Comparison of ENCODE assay signal across 1 cellular context in the genomic region with DNA sequence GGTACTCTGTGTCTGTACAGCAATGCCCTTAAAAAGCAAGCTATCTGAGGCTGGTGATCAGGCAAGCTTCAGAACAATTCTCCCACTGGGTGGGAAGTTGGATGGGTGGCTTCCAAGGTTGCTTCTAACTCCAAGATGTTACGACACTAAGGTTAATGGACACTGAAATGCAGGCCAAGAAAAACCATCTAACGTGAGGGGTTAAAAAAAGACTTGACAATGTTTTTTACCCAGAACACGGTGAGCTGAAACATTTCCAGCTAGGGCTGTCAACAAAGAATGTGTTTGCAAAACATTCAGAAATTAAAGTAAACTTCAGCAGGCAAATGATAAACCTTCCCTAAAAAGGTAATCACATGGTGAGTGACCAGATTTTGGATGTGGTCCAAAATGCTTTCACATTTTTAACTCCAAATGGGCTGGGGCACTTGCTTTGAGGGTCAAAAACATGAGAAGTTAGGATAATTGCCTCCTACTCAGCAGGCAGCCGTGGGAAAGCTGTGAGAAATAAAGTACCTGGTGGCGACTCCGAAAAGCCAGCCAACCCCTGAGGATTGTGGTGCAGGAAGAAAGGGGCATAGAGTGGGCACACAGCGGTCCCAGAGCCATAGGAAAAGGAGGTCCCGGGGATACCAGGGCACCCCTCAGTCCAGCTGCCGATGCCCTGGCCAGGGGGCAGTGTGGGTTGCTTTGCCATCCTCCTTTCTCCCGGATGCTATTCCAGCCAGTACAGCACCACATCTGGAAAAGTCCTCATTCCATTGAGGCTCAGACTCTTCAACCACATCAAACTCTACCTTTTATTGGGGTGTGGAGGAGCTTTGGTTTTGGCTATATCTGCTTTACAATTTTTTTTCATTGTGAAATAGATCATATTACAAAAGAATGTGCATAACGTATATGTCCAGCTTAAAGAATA.
TF ChIP-seq lines count a peak whose summit lies in the region.

No MANE protein-coding gene starts in this region.

TF ChIP-seq in HEK293, 187 proteins besides CTCF, POLR2A, EP300 and RAD21 (continued from another document):
- TF ChIP-seq ZNF521 (tag by site-specific recombination; IDR thresholded peaks at IDR 0.05) (no peak), ZNF37A (tag by site-specific recombination; IDR thresholded peaks at IDR 0.05) (no peak), ZNF404 (tag by site-specific recombination; IDR thresholded peaks at IDR 0.05) (no peak), KLF7 (tag by site-specific recombination; IDR thresholded peaks at IDR 0.05; ENCODE audit: borderline replicate concordance) (no peak), IKZF3 (tag by site-specific recombination; IDR thresholded peaks at IDR 0.05) (0 out of 2 replicates have a peak, but pooled peaks have one; percentile 19), SALL2 (tag by site-specific recombination; IDR thresholded peaks at IDR 0.05; ENCODE audit: borderline replicate concordance) (no peak), ZFHX2 (tag by site-specific recombination; conservative IDR thresholded peaks at IDR 0.05) (no peak), ZNF266 (tag by site-specific recombination; IDR thresholded peaks at IDR 0.05; ENCODE audit: low read depth) (no peak), FEZF1 (tag by site-specific recombination; IDR thresholded peaks at IDR 0.05) (peak; percentile 33; the same call in 1 of the 2 replicates), TRIM28 (IDR thresholded peaks at IDR 0.05; ENCODE audit: borderline replicate concordance, low read length) (no peak), YY1 (tag by site-specific recombination; IDR thresholded peaks at IDR 0.05) (no peak), ZNF837 (tag by site-specific recombination; IDR thresholded peaks at IDR 0.05) (no peak), ZNF132 (tag by site-specific recombination; IDR thresholded peaks at IDR 0.05; ENCODE audit: borderline replicate concordance) (no peak), ZNF768 (tag by site-specific recombination; IDR thresholded peaks at IDR 0.05) (no peak), TCF7L2 (IDR thresholded peaks at IDR 0.05; ENCODE audit: borderline replicate concordance, low read depth, low read length) (no peak), ZNF311 (tag by site-specific recombination; IDR thresholded peaks at IDR 0.05; ENCODE audit: borderline replicate concordance) (no peak), RBAK (tag by site-specific recombination; IDR thresholded peaks at IDR 0.05) (no peak), ZNF138 (tag by site-specific recombination; IDR thresholded peaks at IDR 0.05; ENCODE audit: borderline replicate concordance) (no peak), ZNF623 (tag by site-specific recombination; IDR thresholded peaks at IDR 0.05) (peak; percentile 24; the same call in 1 of the 2 replicates), ZNF626 (tag by site-specific recombination; IDR thresholded peaks at IDR 0.05) (no peak), ZNF624 (tag by site-specific recombination; IDR thresholded peaks at IDR 0.05) (no peak), ZBTB48 (tag by site-specific recombination; IDR thresholded peaks at IDR 0.05) (no peak), ZNF394 (tag by site-specific recombination; IDR thresholded peaks at IDR 0.05; ENCODE audit: borderline replicate concordance) (no peak), ZNF610 (tag by site-specific recombination; IDR thresholded peaks at IDR 0.05; ENCODE audit: borderline replicate concordance) (no peak), ZBTB1 (tag by site-specific recombination; IDR thresholded peaks at IDR 0.05) (no peak), ZNF341 (tag by site-specific recombination; IDR thresholded peaks at IDR 0.05; ENCODE audit: low read depth) (no peak), HOXA7 (CRISPR knock-in tag; IDR thresholded peaks at IDR 0.05; ENCODE audit: borderline replicate concordance) (no peak), ZNF677 (tag by site-specific recombination; IDR thresholded peaks at IDR 0.05) (no peak), ZNF350 (tag by site-specific recombination; IDR thresholded peaks at IDR 0.05) (no peak), ZNF544 (tag by site-specific recombination; IDR thresholded peaks at IDR 0.05) (no peak), ZNF2 (tag by site-specific recombination; IDR thresholded peaks at IDR 0.05) (no peak)
- TF ChIP-seq, protein P1, sequence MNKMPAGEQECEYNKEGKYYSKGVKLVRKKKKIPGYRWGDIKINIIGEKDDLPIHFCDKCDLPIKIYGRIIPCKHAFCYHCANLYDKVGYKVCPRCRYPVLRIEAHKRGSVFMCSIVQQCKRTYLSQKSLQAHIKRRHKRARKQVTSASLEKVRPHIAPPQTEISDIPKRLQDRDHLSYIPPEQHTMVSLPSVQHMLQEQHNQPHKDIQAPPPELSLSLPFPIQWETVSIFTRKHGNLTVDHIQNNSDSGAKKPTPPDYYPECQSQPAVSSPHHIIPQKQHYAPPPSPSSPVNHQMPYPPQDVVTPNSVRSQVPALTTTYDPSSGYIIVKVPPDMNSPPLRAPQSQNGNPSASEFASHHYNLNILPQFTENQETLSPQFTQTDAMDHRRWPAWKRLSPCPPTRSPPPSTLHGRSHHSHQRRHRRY (tag by site-specific recombination; IDR thresholded peaks at IDR 0.05), result no peak
- TF ChIP-seq, protein P2, sequence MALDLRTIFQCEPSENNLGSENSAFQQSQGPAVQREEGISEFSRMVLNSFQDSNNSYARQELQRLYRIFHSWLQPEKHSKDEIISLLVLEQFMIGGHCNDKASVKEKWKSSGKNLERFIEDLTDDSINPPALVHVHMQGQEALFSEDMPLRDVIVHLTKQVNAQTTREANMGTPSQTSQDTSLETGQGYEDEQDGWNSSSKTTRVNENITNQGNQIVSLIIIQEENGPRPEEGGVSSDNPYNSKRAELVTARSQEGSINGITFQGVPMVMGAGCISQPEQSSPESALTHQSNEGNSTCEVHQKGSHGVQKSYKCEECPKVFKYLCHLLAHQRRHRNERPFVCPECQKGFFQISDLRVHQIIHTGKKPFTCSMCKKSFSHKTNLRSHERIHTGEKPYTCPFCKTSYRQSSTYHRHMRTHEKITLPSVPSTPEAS (tag by site-specific recombination; IDR thresholded peaks at IDR 0.05), result no peak
- TF ChIP-seq, protein P3, sequence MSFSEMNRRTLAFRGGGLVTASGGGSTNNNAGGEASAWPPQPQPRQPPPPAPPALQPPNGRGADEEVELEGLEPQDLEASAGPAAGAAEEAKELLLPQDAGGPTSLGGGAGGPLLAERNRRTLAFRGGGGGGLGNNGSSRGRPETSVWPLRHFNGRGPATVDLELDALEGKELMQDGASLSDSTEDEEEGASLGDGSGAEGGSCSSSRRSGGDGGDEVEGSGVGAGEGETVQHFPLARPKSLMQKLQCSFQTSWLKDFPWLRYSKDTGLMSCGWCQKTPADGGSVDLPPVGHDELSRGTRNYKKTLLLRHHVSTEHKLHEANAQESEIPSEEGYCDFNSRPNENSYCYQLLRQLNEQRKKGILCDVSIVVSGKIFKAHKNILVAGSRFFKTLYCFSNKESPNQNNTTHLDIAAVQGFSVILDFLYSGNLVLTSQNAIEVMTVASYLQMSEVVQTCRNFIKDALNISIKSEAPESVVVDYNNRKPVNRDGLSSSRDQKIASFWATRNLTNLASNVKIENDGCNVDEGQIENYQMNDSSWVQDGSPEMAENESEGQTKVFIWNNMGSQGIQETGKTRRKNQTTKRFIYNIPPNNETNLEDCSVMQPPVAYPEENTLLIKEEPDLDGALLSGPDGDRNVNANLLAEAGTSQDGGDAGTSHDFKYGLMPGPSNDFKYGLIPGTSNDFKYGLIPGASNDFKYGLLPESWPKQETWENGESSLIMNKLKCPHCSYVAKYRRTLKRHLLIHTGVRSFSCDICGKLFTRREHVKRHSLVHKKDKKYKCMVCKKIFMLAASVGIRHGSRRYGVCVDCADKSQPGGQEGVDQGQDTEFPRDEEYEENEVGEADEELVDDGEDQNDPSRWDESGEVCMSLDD (tag by site-specific recombination; IDR thresholded peaks at IDR 0.05), result no peak
- TF ChIP-seq, protein P4, sequence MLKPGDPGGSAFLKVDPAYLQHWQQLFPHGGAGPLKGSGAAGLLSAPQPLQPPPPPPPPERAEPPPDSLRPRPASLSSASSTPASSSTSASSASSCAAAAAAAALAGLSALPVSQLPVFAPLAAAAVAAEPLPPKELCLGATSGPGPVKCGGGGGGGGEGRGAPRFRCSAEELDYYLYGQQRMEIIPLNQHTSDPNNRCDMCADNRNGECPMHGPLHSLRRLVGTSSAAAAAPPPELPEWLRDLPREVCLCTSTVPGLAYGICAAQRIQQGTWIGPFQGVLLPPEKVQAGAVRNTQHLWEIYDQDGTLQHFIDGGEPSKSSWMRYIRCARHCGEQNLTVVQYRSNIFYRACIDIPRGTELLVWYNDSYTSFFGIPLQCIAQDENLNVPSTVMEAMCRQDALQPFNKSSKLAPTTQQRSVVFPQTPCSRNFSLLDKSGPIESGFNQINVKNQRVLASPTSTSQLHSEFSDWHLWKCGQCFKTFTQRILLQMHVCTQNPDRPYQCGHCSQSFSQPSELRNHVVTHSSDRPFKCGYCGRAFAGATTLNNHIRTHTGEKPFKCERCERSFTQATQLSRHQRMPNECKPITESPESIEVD (tag by site-specific recombination; IDR thresholded peaks at IDR 0.05), result peak; percentile 88
